25 cellular contexts compared by ENCODE assay signal in the genomic region with DNA sequence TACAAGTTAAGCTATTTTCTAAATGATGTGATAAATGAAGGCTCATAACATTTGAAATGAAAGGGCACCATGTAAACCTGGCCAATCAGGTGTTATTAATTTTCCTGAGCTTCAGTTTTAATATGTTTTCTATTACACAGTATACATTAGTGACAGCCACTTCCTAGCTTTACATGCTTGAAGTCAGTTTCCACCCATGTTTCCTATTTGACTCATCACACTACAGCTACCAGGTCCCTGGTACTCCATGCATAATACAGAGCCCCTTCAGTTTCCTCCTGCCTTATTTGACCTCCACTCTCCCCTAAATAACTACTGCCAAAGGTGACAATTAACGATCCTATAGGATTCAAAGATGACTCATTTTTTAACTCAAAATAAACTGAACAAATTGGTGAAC.
"Had no signal": no experiment of that assay in that cellular context is flagged by ENCODE, and none has a peak within 500 bp of the region (broad histone marks: within the 10 kb centered on the region; RNA-seq: fewer than 3 reads in every experiment).

No MANE protein-coding gene starts in this region.

- H3K4me1 ChIP-seq: breast epithelium, esophagus squamous epithelium, gastrocnemius medialis, psoas muscle, right atrium auricular region, spleen, thyroid gland, upper lobe of right lung had no signal

- H3K36me3 ChIP-seq: breast epithelium, gastrocnemius medialis, neutrophil, ovary, thyroid gland, upper lobe of right lung had no signal

- H3K4me3 Mint-ChIP-seq: activated naive CD4-positive, alpha-beta T cell treated with anti-CD3 and anti-CD28 coated beads for 36 hours; activated naive CD8-positive, alpha-beta T cell treated with anti-CD3 and anti-CD28 coated beads, Interleukin-2, amount 10 ng/mL, durations not matched to agents 7 days and 5 days; activated T-cell treated with anti-CD3 and anti-CD28 coated beads, Interleukin-2, amount 50 U/mL, for 4 hours; central memory CD8-positive, alpha-beta T cell; nephron; WTC11 had no signal

- H3K4me1 Mint-ChIP-seq: central memory CD8-positive, alpha-beta T cell; nephron had no signal

- H3K4me3 ChIP-seq: breast epithelium, esophagus squamous epithelium, gastrocnemius medialis, ovary, psoas muscle, right atrium auricular region, spleen, thyroid gland, upper lobe of right lung had no signal

- H3K27me3 Mint-ChIP-seq: activated naive CD8-positive, alpha-beta T cell treated with anti-CD3 and anti-CD28 coated beads, Interleukin-2, amount 10 ng/mL, durations not matched to agents 7 days and 5 days; central memory CD8-positive, alpha-beta T cell had no signal

- DNase-seq: activated CD8-positive, alpha-beta memory T cell treated with anti-CD3 and anti-CD28 coated beads, Interleukin-2, amount 50 U/mL, for 48 hours; activated naive CD4-positive, alpha-beta T cell treated with anti-CD3 and anti-CD28 coated beads for 36 hours; activated naive CD8-positive, alpha-beta T cell treated with anti-CD3 and anti-CD28 coated beads, Interleukin-2, amount 10 ng/mL, durations not matched to agents 7 days and 5 days; activated T-cell treated with anti-CD3 and anti-CD28 coated beads, Interleukin-2, amount 50 U/mL, for 4 hours; amniotic stem cell; esophagus squamous epithelium; gastrocnemius medialis; hypothalamus; left colon; mesenchymal stem cell; ovary; psoas muscle; spleen; stimulated activated CD4-positive, alpha-beta T cell treated with anti-CD3 and anti-CD28 coated beads, Interleukin-4, amount 100 ng/mL, for 1 hour; stimulated activated naive CD4-positive, alpha-beta T cell treated with Interleukin-2 at 50 U/mL for 16 hours; substantia nigra; T1000; thyroid gland; upper lobe of right lung had no signal

- ATAC-seq: activated T-cell treated with anti-CD3 and anti-CD28 coated beads, Interleukin-2, amount 50 U/mL, for 4 hours; gastrocnemius medialis; left colon; psoas muscle; upper lobe of right lung; WTC11 had no signal

- H3K27ac Mint-ChIP-seq: activated naive CD4-positive, alpha-beta T cell treated with anti-CD3 and anti-CD28 coated beads for 36 hours; activated naive CD8-positive, alpha-beta T cell treated with anti-CD3 and anti-CD28 coated beads, Interleukin-2, amount 10 ng/mL, durations not matched to agents 7 days and 5 days; nephron; WTC11 had no signal

- H3K27ac ChIP-seq: breast epithelium, esophagus squamous epithelium, gastrocnemius medialis, neutrophil, ovary, psoas muscle, right atrium auricular region, spleen, thyroid gland, upper lobe of right lung had no signal

- H3K27me3 ChIP-seq: breast epithelium, esophagus squamous epithelium, gastrocnemius medialis, neutrophil, ovary, right atrium auricular region, spleen, thyroid gland, upper lobe of right lung had no signal

- H3K9me3 ChIP-seq: gastrocnemius medialis, thyroid gland, upper lobe of right lung had no signal
